Comparison of ENCODE assay signal across 24 cellular contexts in the genomic region with DNA sequence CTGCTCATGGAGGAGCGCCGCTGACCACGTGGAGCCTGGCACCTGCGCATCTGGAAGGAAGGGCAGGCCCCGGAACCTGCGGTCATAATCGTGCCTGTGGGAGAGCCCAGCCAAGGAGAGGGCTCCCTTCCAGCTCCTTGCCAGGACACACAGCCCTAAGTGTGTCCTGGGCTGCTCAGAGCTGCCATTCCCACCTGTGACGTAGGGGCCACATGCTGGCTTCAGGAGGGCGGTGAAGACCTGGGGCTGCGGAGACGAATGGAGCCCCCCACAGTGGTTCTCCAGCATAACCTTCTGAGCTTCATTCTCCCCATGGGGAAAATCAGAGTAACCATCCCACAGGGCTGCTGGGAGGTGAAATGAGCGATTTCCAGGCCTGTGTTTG.
DNase-seq lines count a peak whose midpoint lies in the region; ATAC-seq, FAIRE-seq and TF ChIP-seq lines count a peak whose summit lies in the region.
"Had no signal": no experiment of that assay in that cellular context is flagged by ENCODE, and none has a peak within 500 bp of the region (broad histone marks: within the 10 kb centered on the region; RNA-seq: fewer than 3 reads in every experiment).

No MANE protein-coding gene starts in this region.

- H3K36me3 ChIP-seq in left ventricle myocardium inferior (no peaks in the 10 kb centered on the region), K562 (ENCODE audit: control insufficient read depth, insufficient read depth, low read length) (no peaks in the 10 kb centered on the region), A673 (ENCODE audit: insufficient read depth, low read length, poor library complexity, severe bottlenecking) (no peaks in the 10 kb centered on the region)
- H3K36me3 ChIP-seq: sigmoid colon had no signal

- TF ChIP-seq RAD21 in K562 (CRISPR knock-in tag; conservative IDR thresholded peaks at IDR 0.05 in 1 of 2, IDR thresholded peaks at IDR 0.05 in 1 of 2), result no peak

- DNase-seq in left ventricle myocardium inferior, result no peak
- no peak for DNase-seq in Right ventricle myocardium superior
- no peak for DNase-seq in K562 (ENCODE audit: extremely low read depth in 1 of 4, low spot score in 3 of 4)
- no peak for DNase-seq in mesothelial cell of epicardium (ENCODE audit: low spot score in 2 of 2, unreplicated experiment in 2 of 2)
- no peak for DNase-seq in retina
- DNase-seq in activated naive CD4-positive, alpha-beta T cell treated with anti-CD3 and anti-CD28 coated beads, Interleukin-2, amount 10 ng/mL, durations not matched to agents 7 days and 5 days, result no peak
- no peak for DNase-seq in A673 (ENCODE audit: low spot score)
- no peak for DNase-seq in RWPE1 (ENCODE audit: low spot score)
- DNase-seq: activated CD4-positive, alpha-beta T cell treated with anti-CD3 and anti-CD28 coated beads for 4 hours; CD4-positive, alpha-beta T cell; DMS153; KBM-7; MV-4-11; NCI-H2171 treated with DMSO at 0.1 percent for 48 hours; NCI-H69; sigmoid colon; SW 1271 had no signal

- no peaks in the 10 kb centered on the region for H3K36me3 Mint-ChIP-seq in mesothelial cell of epicardium
- peaks cover 3% of the 10 kb centered on the region for H3K36me3 Mint-ChIP-seq in activated naive CD4-positive, alpha-beta T cell treated with anti-CD3 and anti-CD28 coated beads, Interleukin-2, amount 10 ng/mL, durations not matched to agents 7 days and 5 days
- H3K36me3 Mint-ChIP-seq: activated naive CD4-positive, alpha-beta T cell treated with anti-CD3 and anti-CD28 coated beads, Interleukin-2, amount 50 U/mL, for 24 hours had no signal

- no TSS peak for BruUV-seq in K562 (replicated peaks; lab: Mats Ljungman, UMichigan)
- BruUV-seq in A673 (replicated peaks; lab: Mats Ljungman, UMichigan), result no TSS peak

- peaks cover 24% of the 10 kb centered on the region for H3K27me3 Mint-ChIP-seq in mesothelial cell of epicardium (ENCODE audit: low read depth)
- peaks cover 33% of the 10 kb centered on the region for H3K27me3 Mint-ChIP-seq in activated naive CD4-positive, alpha-beta T cell treated with anti-CD3 and anti-CD28 coated beads, Interleukin-2, amount 10 ng/mL, durations not matched to agents 7 days and 5 days

- H3K27me3 ChIP-seq in left ventricle myocardium inferior (ENCODE audit: low read depth) (peaks cover 60% of the 10 kb centered on the region), K562 (ENCODE audit: control insufficient read depth in 2 of 2, insufficient read depth in 2 of 2, low read length in 2 of 2) (peaks cover 0 to 44% of the 10 kb centered on the region in 2 experiments; a peak in 4 of 5 replicates), A673 (replicated peaks; ENCODE audit: insufficient read depth, low read depth, low read length, poor library complexity) (no peaks in the 10 kb centered on the region)
- H3K27me3 ChIP-seq: sigmoid colon had no signal

- FAIRE-seq in K562 (lab: Jason Lieb, UNC), result no peak
- FAIRE-seq: G401.6, GM18507, TTC549, urothelium cell line had no signal

- H3K4me2 ChIP-seq in K562 (ENCODE audit: insufficient read depth, low read length), result no peak overlapping the region

- 0% methylated on average over 6 of the region's 12 CpGs for WGBS in K562 (ENCODE audit: insufficient coverage, low coverage, missing lambda C conversion rate)

- H3K9me3 ChIP-seq in left ventricle myocardium inferior (replicated peaks), result peaks cover under 1% of the 10 kb centered on the region
- H3K9me3 ChIP-seq in K562 (replicated peaks; ENCODE audit: control insufficient read depth, insufficient read depth, low read depth, low read length), result no peaks in the 10 kb centered on the region
- no peaks in the 10 kb centered on the region for H3K9me3 ChIP-seq in A673 (ENCODE audit: low read depth, low read length, poor library complexity, severe bottlenecking)
- H3K9me3 ChIP-seq: sigmoid colon had no signal

- no peaks in the 10 kb centered on the region for H3K79me2 ChIP-seq in K562 (ENCODE audit: control insufficient read depth, insufficient read depth, low read length)

- H3K4me1 Mint-ChIP-seq in mesothelial cell of epicardium, result peaks cover 30% of the 10 kb centered on the region
- peaks cover 18% of the 10 kb centered on the region for H3K4me1 Mint-ChIP-seq in activated naive CD4-positive, alpha-beta T cell treated with anti-CD3 and anti-CD28 coated beads, Interleukin-2, amount 10 ng/mL, durations not matched to agents 7 days and 5 days
- H3K4me1 Mint-ChIP-seq: activated naive CD4-positive, alpha-beta T cell treated with anti-CD3 and anti-CD28 coated beads, Interleukin-2, amount 50 U/mL, for 24 hours had no signal

- peaks cover 3% of the 10 kb centered on the region for H3K9me3 Mint-ChIP-seq in mesothelial cell of epicardium
- H3K9me3 Mint-ChIP-seq in activated naive CD4-positive, alpha-beta T cell treated with anti-CD3 and anti-CD28 coated beads, Interleukin-2, amount 10 ng/mL, durations not matched to agents 7 days and 5 days, result peaks cover 2% of the 10 kb centered on the region
- H3K9me3 Mint-ChIP-seq: activated naive CD4-positive, alpha-beta T cell treated with anti-CD3 and anti-CD28 coated beads, Interleukin-2, amount 50 U/mL, for 24 hours; CD4-positive, alpha-beta T cell had no signal

- in situ Hi-C loops in K562 (cut with MboI), result no loop called here

- intact Hi-C loops in left ventricle myocardium inferior (cut with micrococcal nuclease), result loop anchor here (10.0 kb wide), 1 partner anchor 66 kb away; no protein-coding TSS in a partner anchor
- intact Hi-C loops in Right ventricle myocardium superior (cut with DNase I), result no loop called here
- intact Hi-C loops in K562 (cut with micrococcal nuclease), result no loop called here
- intact Hi-C loops in A673 (cut with micrococcal nuclease; ENCODE audit: unreplicated experiment), result no loop called here

- H3K27ac ChIP-seq in left ventricle myocardium inferior (replicated peaks), result peak overlapping the region; percentile 64
- no peak overlapping the region for H3K27ac ChIP-seq in K562 (ENCODE audit: extremely low read depth, low read depth, low read length)
- no peak overlapping the region for H3K27ac ChIP-seq in A673 (ENCODE audit: low read depth, low read length, poor library complexity, severe bottlenecking)
- H3K27ac ChIP-seq in RWPE1, result no peak overlapping the region
- H3K27ac ChIP-seq: sigmoid colon had no signal

- H3K9me1 ChIP-seq in K562 (ENCODE audit: control insufficient read depth, insufficient read depth, low read length), result no peaks in the 10 kb centered on the region

- no peak for TF ChIP-seq POLR2A in K562 (conservative IDR thresholded peaks at IDR 0.05)

- no peak overlapping the region for H3K9ac ChIP-seq in K562 (ENCODE audit: insufficient read depth in 1 of 2, low read depth in 2 of 2, low read length in 2 of 2)

- H3K4me3 Mint-ChIP-seq in mesothelial cell of epicardium, result no peak overlapping the region
- no peak overlapping the region for H3K4me3 Mint-ChIP-seq in activated naive CD4-positive, alpha-beta T cell treated with anti-CD3 and anti-CD28 coated beads, Interleukin-2, amount 10 ng/mL, durations not matched to agents 7 days and 5 days
- H3K4me3 Mint-ChIP-seq: activated naive CD4-positive, alpha-beta T cell treated with anti-CD3 and anti-CD28 coated beads, Interleukin-2, amount 50 U/mL, for 24 hours; CD4-positive, alpha-beta T cell; central memory CD8-positive, alpha-beta T cell had no signal

- CTCF ChIA-PET in K562 (lab: Yijun Ruan, JAX; ENCODE audit: low intra/inter-chr PET ratio) (no interaction called here), A673 (lab: Charles Lee) (no interaction called here), RWPE1 (lab: Yijun Ruan, JAX) (interaction anchor here (0.6 to 0.7 kb wide), 2 partner anchors 11 to 212 kb away, joined by 4 read pairs; no protein-coding TSS in a partner anchor)
- CTCF ChIA-PET in activated naive CD4-positive, alpha-beta T cell treated with anti-CD3 and anti-CD28 coated beads, Interleukin-2, amount 10 ng/mL, durations not matched to agents 7 days and 5 days (lab: Charles Lee), result interaction anchor here (0.8 kb wide), 1 partner anchor 28 kb away, joined by 3 read pairs; no protein-coding TSS in a partner anchor

- H3K27ac Mint-ChIP-seq in mesothelial cell of epicardium, result peak overlapping the region; percentile 93
- no peak overlapping the region for H3K27ac Mint-ChIP-seq in activated naive CD4-positive, alpha-beta T cell treated with anti-CD3 and anti-CD28 coated beads, Interleukin-2, amount 10 ng/mL, durations not matched to agents 7 days and 5 days
- H3K27ac Mint-ChIP-seq: activated naive CD4-positive, alpha-beta T cell treated with anti-CD3 and anti-CD28 coated beads, Interleukin-2, amount 50 U/mL, for 24 hours; CD4-positive, alpha-beta T cell had no signal

- TF ChIP-seq EP300 in K562 (IDR thresholded peaks at IDR 0.05; ENCODE audit: low read length), result no peak

- POLR2A ChIA-PET in K562 (lab: Yijun Ruan, JAX) (interaction anchor here (0.9 kb wide), 1 partner anchor 20 kb away, joined by 4 read pairs; no protein-coding TSS in a partner anchor), A673 (lab: Charles Lee; ENCODE audit: low non-redundant PET) (no interaction called here), RWPE1 (lab: Yijun Ruan, JAX; ENCODE audit: low non-redundant PET) (no interaction called here)

- peaks cover 24% of the 10 kb centered on the region for H3K4me1 ChIP-seq in left ventricle myocardium inferior
- no peaks in the 10 kb centered on the region; a peak in 1 of 5 replicates for H3K4me1 ChIP-seq in K562 (replicated peaks in 1 of 2; ENCODE audit: control insufficient read depth in 2 of 2, insufficient read depth in 2 of 2, low read length in 2 of 2)
- no peaks in the 10 kb centered on the region for H3K4me1 ChIP-seq in A673 (ENCODE audit: insufficient read depth, low read length, poor library complexity, severe bottlenecking)

- H4K20me1 ChIP-seq in K562 (replicated peaks; ENCODE audit: control insufficient read depth, insufficient read depth, low read length), result no peaks in the 10 kb centered on the region

- ATAC-seq in Right ventricle myocardium superior (ENCODE audit: poor library complexity) (no peak), K562 (no peak)

- TF ChIP-seq CTCF in left ventricle myocardium inferior (IDR thresholded peaks at IDR 0.05; ENCODE audit: borderline replicate concordance) (no peak), K562 (IDR thresholded peaks at IDR 0.05 in 2 of 3, conservative IDR thresholded peaks at IDR 0.05 in 1 of 3; ENCODE audit: insufficient read depth in 2 of 3, low read depth in 1 of 3, low read length in 3 of 3) (no peak), mesothelial cell of epicardium (IDR thresholded peaks at IDR 0.05; ENCODE audit: unreplicated experiment) (no peak), A673 (conservative IDR thresholded peaks at IDR 0.05; ENCODE audit: low read depth, low read length) (no peak), RWPE1 (conservative IDR thresholded peaks at IDR 0.05; ENCODE audit: low read depth) (no peak)

- H2AFZ ChIP-seq in K562 (ENCODE audit: low read depth, low read length), result no peak overlapping the region

- H3K4me3 ChIP-seq in left ventricle myocardium inferior, result peak overlapping the region; percentile 55
- H3K4me3 ChIP-seq in K562, result no peak overlapping the region
- H3K4me3 ChIP-seq in A673 (ENCODE audit: low read depth, low read length, poor library complexity, severe bottlenecking), result no peak overlapping the region
- H3K4me3 ChIP-seq: lung, sigmoid colon had no signal

TF ChIP-seq in K562, 482 proteins besides CTCF, POLR2A, EP300 and RAD21 (continues in another document):
- TF ChIP-seq NRF1 (conservative IDR thresholded peaks at IDR 0.05 in 1 of 2, IDR thresholded peaks at IDR 0.05 in 1 of 2) (peak; percentile 19 to 32; a peak in 2 of 4 replicates), E2F3 (CRISPR knock-in tag; IDR thresholded peaks at IDR 0.05) (no peak)

Comparison
In these comparisons a context has a peak if more than half of its experiments do, and no peak if none do; other contexts are left out.
1. CTCF ChIA-PET loops: an anchor here in activated naive CD4-positive, alpha-beta T cell treated with anti-CD3 and anti-CD28 coated beads, Interleukin-2, amount 10 ng/mL, durations not matched to agents 7 days and 5 days (0.8 kb wide) and RWPE1 (0.6 to 0.7 kb wide); none called in K562 and A673.